ENCODE assay signal across 9 cellular contexts in the genomic region with DNA sequence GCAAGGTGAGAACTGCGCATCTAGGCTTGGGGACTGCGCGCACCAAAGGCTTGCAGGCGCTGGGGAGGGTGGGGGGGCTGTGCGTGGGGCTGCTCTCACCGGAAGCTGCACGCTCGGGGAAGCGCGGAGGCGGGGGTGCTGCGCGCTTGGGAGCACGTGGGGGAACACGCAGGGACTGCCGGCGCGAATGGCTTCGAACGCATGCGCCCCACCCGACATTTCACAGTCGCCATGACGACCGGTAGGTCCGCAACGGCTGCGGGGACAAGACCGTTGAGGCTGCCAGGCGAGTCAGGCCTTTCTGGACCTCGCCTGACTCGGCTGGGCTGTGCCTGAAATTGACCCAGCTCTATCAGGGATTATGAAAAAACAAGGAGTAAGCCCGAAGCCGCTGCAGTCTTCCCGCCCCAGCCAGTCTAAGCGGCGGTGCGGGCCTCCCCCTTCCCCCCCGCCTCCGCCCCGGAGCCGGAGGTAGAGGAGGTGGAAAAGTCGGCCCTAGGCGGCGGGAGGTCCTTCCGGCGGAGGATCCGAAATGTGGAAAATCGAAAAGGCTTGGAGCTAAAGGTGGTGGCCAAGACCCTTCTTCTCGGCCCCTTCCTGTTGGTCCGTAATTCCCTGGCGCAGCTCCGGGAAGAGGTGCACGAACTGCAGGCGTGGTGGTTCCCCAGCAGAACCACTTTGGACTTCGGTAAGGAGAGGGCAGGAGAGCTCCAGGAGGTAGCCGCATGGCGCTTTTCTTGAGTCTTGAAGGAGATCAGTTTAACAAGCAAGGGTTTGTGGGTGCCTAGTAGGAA. TPM values are rescaled to one million over a fixed set of nuclear protein-coding genes. Genes with fewer than 3 reads are reported as not detected.
A peak's percentile ranks its signal among the peaks of the same experiment; 100 is the strongest.
DNase-seq lines count a peak whose midpoint lies in the region; ATAC-seq and TF ChIP-seq lines count a peak whose summit lies in the region.
"Had no signal": no experiment of that assay in that cellular context is flagged by ENCODE, and none has a peak within 500 bp of the region (broad histone marks: within the 10 kb centered on the region; RNA-seq: fewer than 3 reads in every experiment).

No MANE protein-coding gene starts in this region.

- H3K27me3 ChIP-seq in RWPE2 (ENCODE audit: insufficient read depth, poor library complexity, severe bottlenecking) (peaks cover 33% of the 10 kb centered on the region), brain microvascular endothelial cell (replicated peaks) (peaks cover 12% of the 10 kb centered on the region), skeletal muscle satellite cell (ENCODE audit: control insufficient read depth, insufficient read depth, low read length) (peaks cover 14% of the 10 kb centered on the region)

- TF ChIP-seq CTCF in RWPE2 (IDR thresholded peaks at IDR 0.05; ENCODE audit: poor library complexity, severe bottlenecking) (no peak), brain microvascular endothelial cell (IDR thresholded peaks at IDR 0.05; ENCODE audit: low read depth, low read length, missing control alignments) (no peak)

- no peaks in the 10 kb centered on the region for H3K36me3 ChIP-seq in RWPE2 (ENCODE audit: low read depth)
- no peaks in the 10 kb centered on the region for H3K36me3 ChIP-seq in brain microvascular endothelial cell (replicated peaks)
- no peaks in the 10 kb centered on the region for H3K36me3 ChIP-seq in skeletal muscle satellite cell (ENCODE audit: insufficient read depth, low read length)

- H3K4me3 ChIP-seq in RWPE2 (ENCODE audit: severe bottlenecking) (no peak overlapping the region), brain microvascular endothelial cell (ENCODE audit: low read depth, low read length) (peak overlapping the region; percentile 50), skeletal muscle satellite cell (ENCODE audit: low read length) (peak overlapping the region; percentile 69)

- DNase-seq in Daoy (ENCODE audit: low read depth) (peak; percentile 59), RWPE2 (ENCODE audit: low spot score) (no peak), brain microvascular endothelial cell (no peak), iris pigment epithelial cell (ENCODE audit: low read depth) (peak; percentile 15), dedifferentiated amniotic fluid mesenchymal stem cell (ENCODE audit: extremely low spot score) (no peak), NOMO-1 treated with dmso at 0.1 percent for 144 hours (lab: John Stamatoyannopoulos, UW; ENCODE audit: unreplicated experiment) (no peak)

- H3K9ac ChIP-seq in skeletal muscle satellite cell (ENCODE audit: low read depth, low read length) = no peak overlapping the region

- no peaks in the 10 kb centered on the region for H3K9me3 ChIP-seq in RWPE2 (ENCODE audit: severe bottlenecking)
- no peaks in the 10 kb centered on the region for H3K9me3 ChIP-seq in skeletal muscle satellite cell (replicated peaks; ENCODE audit: low read length)

- ATAC-seq in RWPE2 (ENCODE audit: low read depth) (peak; percentile 31), GM18517 (IDR thresholded peaks at IDR 0.05; ENCODE audit: unreplicated experiment) (no peak)
- ATAC-seq: HCT116 had no signal

- H3K4me2 ChIP-seq in skeletal muscle satellite cell (ENCODE audit: low read length) = peak overlapping the region; percentile 78

- H3K4me1 ChIP-seq in RWPE2 (ENCODE audit: insufficient read depth, poor library complexity, severe bottlenecking) = no peaks in the 10 kb centered on the region
- H3K4me1 ChIP-seq in skeletal muscle satellite cell (ENCODE audit: control insufficient read depth, insufficient read depth, low read length) = peaks cover 3% of the 10 kb centered on the region

- no peak overlapping the region for H3K27ac ChIP-seq in RWPE2 (ENCODE audit: poor library complexity, severe bottlenecking)
- no peak overlapping the region for H3K27ac ChIP-seq in brain microvascular endothelial cell

- in situ Hi-C loops in brain microvascular endothelial cell (cut with HindIII; ENCODE audit: low pct_ligation_motif_present, low sequenced_read_pairs) = no loop called here

RNA-seq across cellular contexts. Expression of gene STEAP1, which starts 34.9 kb away (rescaled TPM):
- 24.9 and 28.5 TPM in 2 replicates for total RNA-seq in Daoy (2014; rRNA removed; shearing (Covaris generic))
- total RNA-seq in skeletal muscle satellite cell (2012; rRNA removed) = 137 and 156 TPM in 2 replicates

Comparison
In these comparisons a context has a peak if more than half of its experiments do, and no peak if none do; other contexts are left out.
1. DNase-seq: peak in Daoy (single experiment) and iris pigment epithelial cell (single experiment); none in RWPE2 (single experiment), brain microvascular endothelial cell (single experiment), dedifferentiated amniotic fluid mesenchymal stem cell (single experiment) and NOMO-1 treated with dmso at 0.1 percent for 144 hours (single experiment).